19 cellular contexts compared by ENCODE assay signal in the genomic region with DNA sequence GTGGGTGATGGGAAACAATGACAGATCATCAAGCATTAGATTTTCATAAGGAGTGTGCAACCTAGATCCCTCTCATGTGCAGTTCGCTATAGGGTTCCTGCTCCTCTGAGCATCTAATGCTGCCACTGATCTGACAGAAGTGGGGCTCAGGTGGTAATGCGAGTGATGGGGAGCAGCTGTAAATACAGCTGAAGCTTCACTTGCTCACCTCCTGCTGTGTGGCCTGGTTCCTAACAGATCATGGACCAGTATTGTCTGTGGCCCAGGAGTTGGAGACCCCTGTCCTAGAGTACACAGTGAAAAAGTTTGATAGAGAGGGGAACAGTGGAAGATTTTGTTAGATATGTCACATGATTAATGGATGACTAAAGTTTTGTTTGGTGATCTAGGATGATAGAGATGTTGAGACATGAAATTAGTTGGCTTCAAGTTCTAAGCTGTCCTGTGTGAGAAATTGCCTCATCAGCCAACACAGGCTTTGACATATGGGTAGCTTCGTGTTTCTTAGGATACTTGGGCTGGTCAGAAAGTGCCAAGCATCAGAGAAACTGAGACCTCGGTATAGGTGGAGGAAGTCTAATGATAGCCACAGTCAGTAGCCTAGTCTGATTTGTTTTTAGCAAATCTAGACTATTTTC. TPM values are rescaled to one million over a fixed set of nuclear protein-coding genes. Genes with fewer than 3 reads are reported as not detected.
DNase-seq lines count a peak whose midpoint lies in the region; ATAC-seq, FAIRE-seq and TF ChIP-seq lines count a peak whose summit lies in the region.
"Had no signal": no experiment of that assay in that cellular context is flagged by ENCODE, and none has a peak within 500 bp of the region (broad histone marks: within the 10 kb centered on the region; RNA-seq: fewer than 3 reads in every experiment).

No MANE protein-coding gene starts in this region.

- no peak overlapping the region for H4K5ac ChIP-seq in IMR-90 (ENCODE audit: low read depth, low read length)

- H3K18ac ChIP-seq in IMR-90 (ENCODE audit: low read depth, low read length) = no peak overlapping the region

- H2BK15ac ChIP-seq in IMR-90 (ENCODE audit: low read depth, low read length) = no peak overlapping the region

- no peak overlapping the region; the same call in 1 of the 2 replicates for H2AK5ac ChIP-seq in IMR-90 (ENCODE audit: low read depth, low read length)

- POLR2A ChIA-PET in IMR-90 (lab: Charles Lee; ENCODE audit: unreplicated experiment) = no interaction called here
- POLR2A ChIA-PET in K562 (lab: Yijun Ruan, JAX) = interaction anchor here (0.7 to 1.3 kb wide), 2 partner anchors 12 to 17 kb away, joined by 3 read pairs; no protein-coding TSS in a partner anchor

- no peak overlapping the region for H2BK20ac ChIP-seq in IMR-90 (ENCODE audit: low read depth, low read length)

- H3K9ac ChIP-seq in IMR-90 (ENCODE audit: low read depth, low read length) (no peak overlapping the region), K562 (ENCODE audit: insufficient read depth in 1 of 2, low read depth in 2 of 2, low read length in 2 of 2) (no peak overlapping the region), keratinocyte (ENCODE audit: control insufficient read depth, extremely low read depth, insufficient read depth, low read length) (no peak overlapping the region)
- H3K9ac ChIP-seq: BLaER1 treated with 17β-estradiol and CSF1 and Interleukin-3, amounts not matched to agents 10 nM and 100 nM; KMS-11 had no signal

- TF ChIP-seq CTCF in IMR-90 (conservative IDR thresholded peaks at IDR 0.05; ENCODE audit: low read depth, low read length) (no peak), K562 (IDR thresholded peaks at IDR 0.05 in 2 of 3, conservative IDR thresholded peaks at IDR 0.05 in 1 of 3; ENCODE audit: insufficient read depth in 2 of 3, low read depth in 1 of 3, low read length in 3 of 3) (no peak), keratinocyte (optimal IDR thresholded peaks at IDR 0.05 in 1 of 3, IDR thresholded peaks at IDR 0.05 in 1 of 3, conservative IDR thresholded peaks at IDR 0.05 in 1 of 3; ENCODE audit: extremely low read depth in 1 of 3, insufficient read depth in 2 of 3, low read length in 3 of 3) (no peak)

- peak overlapping the region; percentile 33 for H2BK5ac ChIP-seq in IMR-90 (ENCODE audit: low read depth, low read length, poor library complexity, severe bottlenecking)

- H3K14ac ChIP-seq in IMR-90 (replicated peaks; ENCODE audit: low read depth, low read length) = 0 out of 2 replicates have a peak overlapping the region, but pooled peaks have one; percentile 32

- H3K4ac ChIP-seq in IMR-90 (ENCODE audit: low read depth, low read length) = 0 out of 2 replicates have a peak overlapping the region, but pooled peaks have one; percentile 11

- TF ChIP-seq RAD21 in IMR-90 (IDR thresholded peaks at IDR 0.05; ENCODE audit: low read length) (no peak), K562 (CRISPR knock-in tag; conservative IDR thresholded peaks at IDR 0.05 in 1 of 2, IDR thresholded peaks at IDR 0.05 in 1 of 2) (no peak)

- H3K27me3 ChIP-seq in IMR-90 (ENCODE audit: control insufficient read depth, insufficient read depth, low read length) (no peaks in the 10 kb centered on the region), K562 (ENCODE audit: control insufficient read depth in 2 of 2, insufficient read depth in 2 of 2, low read length in 2 of 2) (no peaks in the 10 kb centered on the region), keratinocyte (ENCODE audit: control insufficient read depth, extremely low read depth, insufficient read depth, low read length) (no peaks in the 10 kb centered on the region)
- H3K27me3 ChIP-seq: BLaER1 treated with 17β-estradiol and CSF1 and Interleukin-3, amounts not matched to agents 10 nM and 100 nM; SJSA1 had no signal

- BruUV-seq in IMR-90 (replicated peaks; lab: Mats Ljungman, UMichigan) (no TSS peak), K562 (replicated peaks; lab: Mats Ljungman, UMichigan) (no TSS peak)

- intact Hi-C loops in IMR-90 (cut with micrococcal nuclease) = no loop called here
- intact Hi-C loops in K562 (cut with micrococcal nuclease) = no loop called here

- peaks cover 97% of the 10 kb centered on the region for H3K79me2 ChIP-seq in K562 (ENCODE audit: control insufficient read depth, insufficient read depth, low read length)
- peaks cover 72% of the 10 kb centered on the region for H3K79me2 ChIP-seq in keratinocyte (ENCODE audit: control insufficient read depth, insufficient read depth, low read length)

- H3K36me3 ChIP-seq in IMR-90 (ENCODE audit: control insufficient read depth, insufficient read depth, low read length) = no peaks in the 10 kb centered on the region
- no peaks in the 10 kb centered on the region for H3K36me3 ChIP-seq in K562 (ENCODE audit: control insufficient read depth, insufficient read depth, low read length)
- no peaks in the 10 kb centered on the region for H3K36me3 ChIP-seq in keratinocyte (ENCODE audit: control insufficient read depth in 2 of 2, extremely low read depth in 1 of 2, insufficient read depth in 2 of 2, low read length in 2 of 2)
- H3K36me3 ChIP-seq: BLaER1 treated with 17β-estradiol and CSF1 and Interleukin-3, amounts not matched to agents 10 nM and 100 nM; SJSA1 had no signal

- dilution Hi-C loops in IMR-90 (cut with HindIII; ENCODE audit: low sequenced_read_pairs, unreplicated experiment) (no loop called here), keratinocyte (cut with MboI; ENCODE audit: extremely low pct_ligation_motif_present, low sequenced_read_pairs) (no loop called here)

- H2BK120ac ChIP-seq in IMR-90 (ENCODE audit: low read depth, low read length) = no peak overlapping the region

- H3K4me2 ChIP-seq in IMR-90 (ENCODE audit: low read depth, low read length) (no peak overlapping the region), K562 (ENCODE audit: insufficient read depth, low read length) (no peak overlapping the region), keratinocyte (ENCODE audit: control insufficient read depth, extremely low read depth, insufficient read depth, low read depth, low read length) (peak overlapping the region; percentile 55)
- H3K4me2 ChIP-seq: BLaER1 treated with 17β-estradiol and CSF1 and Interleukin-3, amounts not matched to agents 10 nM and 100 nM; GM23338; KMS-11 had no signal

- no peak overlapping the region for H3K56ac ChIP-seq in IMR-90 (ENCODE audit: extremely low read depth, insufficient read depth, low read length)

- no peak for ATAC-seq in IMR-90 (ENCODE audit: low read depth)
- no peak for ATAC-seq in K562
- ATAC-seq in GM21447 (IDR thresholded peaks at IDR 0.05; ENCODE audit: unreplicated experiment) = no peak
- no peak for ATAC-seq in GM18511 (IDR thresholded peaks at IDR 0.05; ENCODE audit: unreplicated experiment)
- ATAC-seq: GM23338 had no signal

- H3K23ac ChIP-seq in IMR-90 (ENCODE audit: low read depth, low read length) = peak overlapping the region; percentile 41; the same call in 1 of the 2 replicates

- peaks cover 75% of the 10 kb centered on the region; the same call in 1 of the 2 replicates for H4K20me1 ChIP-seq in IMR-90 (ENCODE audit: insufficient read depth, low read length)
- H4K20me1 ChIP-seq in K562 (replicated peaks; ENCODE audit: control insufficient read depth, insufficient read depth, low read length) = 0 out of 2 replicates have a peak, but pooled peaks cover 4% of the 10 kb centered on the region
- H4K20me1 ChIP-seq in keratinocyte (ENCODE audit: control insufficient read depth, extremely low read depth, insufficient read depth, low read length) = no peaks in the 10 kb centered on the region

- H3K9me3 ChIP-seq in IMR-90 (ENCODE audit: control insufficient read depth, insufficient read depth, low read length) (no peaks in the 10 kb centered on the region), K562 (replicated peaks; ENCODE audit: control insufficient read depth, insufficient read depth, low read depth, low read length) (peaks cover under 1% of the 10 kb centered on the region), keratinocyte (ENCODE audit: control insufficient read depth, low read depth, low read length) (no peaks in the 10 kb centered on the region)
- H3K9me3 ChIP-seq: SJSA1 had no signal

- H4K8ac ChIP-seq in IMR-90 (ENCODE audit: low read depth in 2 of 2, low read length in 2 of 2) = no peak overlapping the region

- TF ChIP-seq POLR2A in IMR-90 (IDR thresholded peaks at IDR 0.05; ENCODE audit: low read depth, low read length) (no peak), K562 (conservative IDR thresholded peaks at IDR 0.05) (no peak)

- H4K91ac ChIP-seq in IMR-90 (ENCODE audit: insufficient read depth, low read depth, low read length) = no peak overlapping the region

- FAIRE-seq in K562 (lab: Jason Lieb, UNC) = no peak
- peak; percentile 97 for FAIRE-seq in keratinocyte (lab: Jason Lieb, UNC)
- FAIRE-seq: GM18507, GM19239 had no signal

- in situ Hi-C loops in IMR-90 (cut with MboI; ENCODE audit: low sequenced_read_pairs) = no loop called here
- in situ Hi-C loops in K562 (cut with MboI) = no loop called here

- H2AFZ ChIP-seq in IMR-90 (replicated peaks; ENCODE audit: low read length, poor library complexity) = no peak overlapping the region
- no peak overlapping the region for H2AFZ ChIP-seq in K562 (ENCODE audit: low read depth, low read length)
- no peak overlapping the region for H2AFZ ChIP-seq in keratinocyte (ENCODE audit: control insufficient read depth, low read length)
- H2AFZ ChIP-seq: GM23338 had no signal

- H3K27ac ChIP-seq in IMR-90 (ENCODE audit: insufficient read depth, low read length) (no peak overlapping the region), K562 (ENCODE audit: extremely low read depth, low read depth, low read length) (no peak overlapping the region), keratinocyte (ENCODE audit: control insufficient read depth, insufficient read depth, low read length) (no peak overlapping the region)
- H3K27ac ChIP-seq: BLaER1 treated with 17β-estradiol and CSF1 and Interleukin-3, amounts not matched to agents 10 nM and 100 nM; KMS-11; SJSA1 had no signal

- H3K9me1 ChIP-seq in IMR-90 (ENCODE audit: insufficient read depth, low read length) (peaks cover 9% of the 10 kb centered on the region), K562 (ENCODE audit: control insufficient read depth, insufficient read depth, low read length) (no peaks in the 10 kb centered on the region), keratinocyte (ENCODE audit: control insufficient read depth, extremely low read depth, insufficient read depth, low read length) (no peaks in the 10 kb centered on the region)

- no peak for TF ChIP-seq EP300 in K562 (IDR thresholded peaks at IDR 0.05; ENCODE audit: low read length)

- H3K79me1 ChIP-seq in IMR-90 (ENCODE audit: low read depth in 1 of 2, low read length in 2 of 2) = peaks cover 6 to 60% of the 10 kb centered on the region in 2 experiments; a peak in 2 of 4 replicates

- DNase-seq in EH (ENCODE audit: low read depth) (peak; percentile 25), IMR-90 (no peak), K562 (ENCODE audit: extremely low read depth in 1 of 4, low spot score in 3 of 4) (no peak), keratinocyte (ENCODE audit: low read depth, low spot score) (no peak), kidney glomerular epithelial cell (lab: John Stamatoyannopoulos, UW) (no peak), OCI-M2 (lab: John Stamatoyannopoulos, UW; ENCODE audit: unreplicated experiment) (no peak)
- DNase-seq: MM.1S, NCI-H1105, NCI-H1694 treated with DMSO at 0.1 percent for 48 hours, NCI-H82, RPMI8226 had no signal

- no peak overlapping the region for H3K4me3 ChIP-seq in IMR-90 (ENCODE audit: insufficient read depth, low read depth, low read length)
- no peak overlapping the region for H3K4me3 ChIP-seq in K562
- H3K4me3 ChIP-seq in keratinocyte (ENCODE audit: control insufficient read depth in 2 of 3, extremely low read depth in 1 of 3, insufficient read depth in 2 of 3, low read depth in 1 of 3, low read length in 3 of 3) = no peak overlapping the region
- H3K4me3 ChIP-seq: BLaER1 treated with 17β-estradiol and CSF1 and Interleukin-3, amounts not matched to agents 10 nM and 100 nM; GM23338; SJSA1 had no signal

- H3K4me1 ChIP-seq in IMR-90 (ENCODE audit: control insufficient read depth, insufficient read depth, low read length) (peaks cover 15% of the 10 kb centered on the region), K562 (replicated peaks in 1 of 2; ENCODE audit: control insufficient read depth in 2 of 2, insufficient read depth in 2 of 2, low read length in 2 of 2) (no peaks in the 10 kb centered on the region), keratinocyte (ENCODE audit: control insufficient read depth, extremely low read depth, insufficient read depth, low read length) (peaks cover 23% of the 10 kb centered on the region)

- WGBS in IMR-90 (ENCODE audit: extremely low coverage in 2 of 2, insufficient read length in 1 of 2), 2 experiments = no CpG with 5 or more reads among the region's 4 CpGs
- WGBS in K562 (ENCODE audit: insufficient coverage, low coverage, missing lambda C conversion rate) = 77% methylated on average over 4 of the region's 4 CpGs

- no peak overlapping the region for H2AK9ac ChIP-seq in IMR-90 (replicated peaks; ENCODE audit: low read depth, low read length, poor library complexity)

- CTCF ChIA-PET in IMR-90 (lab: Yijun Ruan, JAX) = no interaction called here
- CTCF ChIA-PET in K562 (lab: Yijun Ruan, JAX; ENCODE audit: low intra/inter-chr PET ratio) = no interaction called here

RNA-seq across cellular contexts. Expression of a gene that starts 47.4 kb away (rescaled TPM):
- total RNA-seq in IMR-90 (2012; rRNA removed) (115 and 131 TPM in 2 replicates), K562 (2014; rRNA removed) (25.6 and 29.5 TPM in 2 replicates), K562 (2014; rRNA removed; fragmentation: Illumina TruSeq; extraction: Trizol) (51.7 and 61.3 TPM in 2 replicates), K562 (2015; rRNA removed; fragmentation: Illumina TruSeq; extraction: Trizol) (43.6 and 47.0 TPM in 2 replicates), K562 (2021) (39.9 and 44.6 TPM in 2 replicates)
- polyA plus RNA-seq in IMR-90 (2012; rRNA removed) (20.0 and 25.5 TPM in 2 replicates), K562 (2011; rRNA removed) (13.5 and 27.1 TPM in 2 replicates), K562 (2014; fragmentation: Illumina TruSeq; extraction: Trizol) (29.9 and 32.6 TPM in 2 replicates), K562 (2014; fragmentation: Nextera tagmentation; extraction: Ambion mirVana) (1 to 10 TPM; 3.5 to 4.6 TPM), K562 (2014; rRNA removed) (17.8 and 19.3 TPM in 2 replicates), keratinocyte (22.1 to 28.8 TPM (median 25.3 TPM) in 3 replicates)
- polyA plus RNA-seq in IMR-90 (2012; cell fraction: cytosol; rRNA removed) = 4.8 and 7.0 TPM in 2 replicates
- polyA plus RNA-seq in IMR-90 (2012; cell fraction: nucleus; rRNA removed; ENCODE audit: low replicate concordance) = 4.6 and 29.2 TPM in 2 replicates
- 78.5 and 317 TPM in 2 replicates for total RNA-seq in K562 (2011; cell fraction: chromatin; rRNA removed; ENCODE audit: low replicate concordance)
- total RNA-seq in K562 (2011; cell fraction: nucleolus; rRNA removed) = 35.7 and 50.3 TPM in 2 replicates
- total RNA-seq in K562 (2011; cell fraction: nucleoplasm; rRNA removed) = 118 and 168 TPM in 2 replicates
- 7.2 and 10.3 TPM in 2 replicates for polyA plus RNA-seq in K562 (2011; cell fraction: cytosol; rRNA removed)
- 20.7 and 25.6 TPM in 2 replicates for polyA plus RNA-seq in K562 (2011; cell fraction: nucleus; rRNA removed)
- polyA plus RNA-seq in K562 (2012) = 22.6 and 24.8 TPM in 2 replicates
- polyA minus RNA-seq in K562 (2011; rRNA and poly(A)+ RNA removed) = 104 and 139 TPM in 2 replicates
- polyA minus RNA-seq in K562 (2011; cell fraction: cytosol; rRNA and poly(A)+ RNA removed) = 29.9 and 49.9 TPM in 2 replicates
- polyA minus RNA-seq in K562 (2011; cell fraction: nucleus; rRNA and poly(A)+ RNA removed) = 49.0 and 56.1 TPM in 2 replicates
- polyA plus RNA-seq in keratinocyte (2011; ENCODE audit: low read depth) = 60.7 TPM
- polyA plus RNA-seq in keratinocyte (2011; cell fraction: cytosol; rRNA removed) = 19.6 and 29.9 TPM in 2 replicates
- 32.0 and 36.7 TPM in 2 replicates for polyA plus RNA-seq in keratinocyte (2011; cell fraction: nucleus; rRNA removed)
- polyA plus RNA-seq in keratinocyte (2012; ENCODE audit: low replicate concordance) = 23.3 and 31.8 TPM in 2 replicates
- 31.0 to 127 TPM (median 68.3 TPM) in 3 replicates for polyA minus RNA-seq in keratinocyte
- 47.2 TPM for polyA minus RNA-seq in keratinocyte (2011; cell fraction: cytosol; rRNA and poly(A)+ RNA removed)
- 61.3 and 130 TPM in 2 replicates for polyA minus RNA-seq in keratinocyte (2011; cell fraction: nucleus; rRNA and poly(A)+ RNA removed)

RNA-seq across cellular contexts. Expression of a gene that starts 58.5 kb away (rescaled TPM):
- total RNA-seq in IMR-90 (2012; rRNA removed) = 11.5 and 11.7 TPM in 2 replicates
- polyA plus RNA-seq in IMR-90 (2012; rRNA removed) = 6.8 and 9.5 TPM in 2 replicates
- polyA plus RNA-seq in IMR-90 (2012; cell fraction: cytosol; rRNA removed) = 3.3 and 6.1 TPM in 2 replicates
- 7.4 and 38.8 TPM in 2 replicates for polyA plus RNA-seq in IMR-90 (2012; cell fraction: nucleus; rRNA removed; ENCODE audit: low replicate concordance)
- total RNA-seq in K562 (2011; cell fraction: chromatin; rRNA removed; ENCODE audit: low replicate concordance) = 7.0 and 10.5 TPM in 2 replicates
- 2.7 and 3.4 TPM in 2 replicates for total RNA-seq in K562 (2011; cell fraction: nucleolus; rRNA removed)
- total RNA-seq in K562 (2011; cell fraction: nucleoplasm; rRNA removed) = 6.2 and 10.2 TPM in 2 replicates
- total RNA-seq in K562 (2014; rRNA removed) = 1.3 TPM in 2 replicates
- 1.7 and 1.9 TPM in 2 replicates for total RNA-seq in K562 (2014; rRNA removed; fragmentation: Illumina TruSeq; extraction: Trizol)
- total RNA-seq in K562 (2015; rRNA removed; fragmentation: Illumina TruSeq; extraction: Trizol) = 0.75 and 0.94 TPM in 2 replicates
- 1.3 and 1.4 TPM in 2 replicates for total RNA-seq in K562 (2021)
- polyA plus RNA-seq in K562 (2011; rRNA removed) = 4.8 and 5.1 TPM in 2 replicates
- polyA plus RNA-seq in K562 (2011; cell fraction: cytosol; rRNA removed) = 2.1 and 4.5 TPM in 2 replicates
- 7.0 and 8.1 TPM in 2 replicates for polyA plus RNA-seq in K562 (2011; cell fraction: nucleus; rRNA removed)
- 1.0 and 2.1 TPM in 2 replicates for polyA plus RNA-seq in K562 (2012)
- 1.3 and 1.8 TPM in 2 replicates for polyA plus RNA-seq in K562 (2014; fragmentation: Illumina TruSeq; extraction: Trizol)
- polyA plus RNA-seq in K562 (2014; fragmentation: Nextera tagmentation; extraction: Ambion mirVana) = 1 to 10 TPM; 1.6 to 1.7 TPM
- polyA plus RNA-seq in K562 (2014; rRNA removed) = 1.5 and 1.8 TPM in 2 replicates
- 2.9 and 3.4 TPM in 2 replicates for polyA minus RNA-seq in K562 (2011; rRNA and poly(A)+ RNA removed)
- 1.2 and 2.9 TPM in 2 replicates for polyA minus RNA-seq in K562 (2011; cell fraction: cytosol; rRNA and poly(A)+ RNA removed)
- polyA minus RNA-seq in K562 (2011; cell fraction: nucleus; rRNA and poly(A)+ RNA removed) = 1.9 and 3.1 TPM in 2 replicates
- polyA plus RNA-seq in keratinocyte = 2.7 to 4.0 TPM (median 3.7 TPM) in 3 replicates
- 0.50 TPM for polyA plus RNA-seq in keratinocyte (2011; ENCODE audit: low read depth)
- 2.5 and 2.7 TPM in 2 replicates for polyA plus RNA-seq in keratinocyte (2011; cell fraction: cytosol; rRNA removed)
- polyA plus RNA-seq in keratinocyte (2011; cell fraction: nucleus; rRNA removed) = 5.7 and 6.9 TPM in 2 replicates
- 1.7 and 2.0 TPM in 2 replicates for polyA plus RNA-seq in keratinocyte (2012; ENCODE audit: low replicate concordance)
- polyA minus RNA-seq in keratinocyte = 0.49 to 2.4 TPM (median 2.4 TPM) in 3 replicates
- 0.96 TPM for polyA minus RNA-seq in keratinocyte (2011; cell fraction: cytosol; rRNA and poly(A)+ RNA removed)
- 1.2 and 2.6 TPM in 2 replicates for polyA minus RNA-seq in keratinocyte (2011; cell fraction: nucleus; rRNA and poly(A)+ RNA removed)
